In the genomic region with DNA sequence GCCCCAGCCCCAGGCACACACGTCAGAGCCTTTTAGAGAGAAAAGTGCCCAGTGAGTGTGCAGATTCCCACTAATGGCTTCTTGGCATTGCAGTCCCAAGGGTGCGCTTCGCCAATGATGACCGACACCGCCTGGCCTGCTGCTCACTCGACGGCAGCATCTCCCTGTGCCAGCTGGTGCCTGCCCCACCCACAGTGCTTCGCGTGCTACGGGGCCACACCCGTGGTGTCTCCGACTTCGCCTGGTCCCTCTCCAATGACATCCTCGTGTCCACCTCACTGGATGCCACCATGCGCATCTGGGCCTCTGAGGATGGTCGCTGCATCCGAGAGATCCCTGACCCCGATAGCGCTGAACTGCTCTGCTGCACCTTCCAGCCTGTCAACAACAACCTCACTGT, we compare ENCODE assay signal across 38 cellular contexts.
"Had no signal": no experiment of that assay in that cellular context is flagged by ENCODE, and none has a peak within 500 bp of the region (broad histone marks: within the 10 kb centered on the region; RNA-seq: fewer than 3 reads in every experiment).

No MANE protein-coding gene starts in this region.

- ATAC-seq: activated naive CD4-positive, alpha-beta T cell treated with anti-CD3 and anti-CD28 coated beads, Interleukin-2, amount 50 U/mL, for 72 hours; activated naive CD8-positive, alpha-beta T cell treated with anti-CD3 and anti-CD28 coated beads, Interleukin-2, amount 50 U/mL, for 24 hours; activated T-cell treated with anti-CD3 and anti-CD28 coated beads, Interleukin-2, amount 50 U/mL, for 4 hours; activated T-cell treated with anti-CD3 and anti-CD28 coated beads, Interleukin-2, amount 50 U/mL, for 72 hours; activated T-helper 17 cell treated with anti-CD3 and anti-CD28 coated beads, Interleukin-2, amount 50 U/mL, for 72 hours; body of pancreas had no signal

- H3K27ac ChIP-seq: adrenal gland, ascending aorta, body of pancreas, brain microvascular endothelial cell, breast epithelium, cardiac muscle cell had no signal

- H3K36me3 ChIP-seq: breast epithelium, cardiac muscle cell had no signal

- H3K4me1 ChIP-seq: ascending aorta, breast epithelium had no signal

- H3K36me3 Mint-ChIP-seq: activated naive CD4-positive, alpha-beta T cell treated with anti-CD3 and anti-CD28 coated beads, Interleukin-2, amount 50 U/mL, for 24 hours; activated naive CD4-positive, alpha-beta T cell treated with anti-CD3 and anti-CD28 coated beads, Interleukin-2, amount 50 U/mL, for 72 hours; activated naive CD8-positive, alpha-beta T cell; activated naive CD8-positive, alpha-beta T cell treated with anti-CD3 and anti-CD28 coated beads for 36 hours; activated naive CD8-positive, alpha-beta T cell treated with anti-CD3 and anti-CD28 coated beads, Interleukin-2, amount 10 ng/mL, durations not matched to agents 7 days and 5 days had no signal

- H3K4me3 Mint-ChIP-seq: activated naive CD4-positive, alpha-beta T cell treated with anti-CD3 and anti-CD28 coated beads for 36 hours; activated naive CD4-positive, alpha-beta T cell treated with anti-CD3 and anti-CD28 coated beads, Interleukin-2, amount 10 ng/mL, durations not matched to agents 7 days and 5 days; activated naive CD4-positive, alpha-beta T cell treated with anti-CD3 and anti-CD28 coated beads, Interleukin-2, amount 50 U/mL, for 24 hours; activated naive CD8-positive, alpha-beta T cell; activated naive CD8-positive, alpha-beta T cell treated with anti-CD3 and anti-CD28 coated beads for 36 hours; activated naive CD8-positive, alpha-beta T cell treated with anti-CD3 and anti-CD28 coated beads, Interleukin-2, amount 10 ng/mL, durations not matched to agents 7 days and 5 days; activated naive CD8-positive, alpha-beta T cell treated with anti-CD3 and anti-CD28 coated beads, Interleukin-2, amount 50 U/mL, for 24 hours; activated T-cell treated with anti-CD3 and anti-CD28 coated beads, Interleukin-2, amount 50 U/mL, for 24 hours; activated T-cell treated with anti-CD3 and anti-CD28 coated beads, Interleukin-2, amount 50 U/mL, for 4 hours; activated T-cell treated with anti-CD3 and anti-CD28 coated beads, Interleukin-2, amount 50 U/mL, for 72 hours; activated T-helper 1 cell treated with anti-CD3 and anti-CD28 coated beads, Interleukin-12 subunit alpha, Interleukin-12 subunit beta, Interleukin-2, Interleukin-4 antibody, amounts not matched to agents 30 ng/mL and 10 ng/mL and 1 ng/mL, durations not matched to agents 14 hours and 24 hours and 36 hours; activated T-helper 17 cell treated with anti-CD3 and anti-CD28 coated beads, Interleukin-2, amount 50 U/mL, for 72 hours; brain; central memory CD8-positive, alpha-beta T cell had no signal

- H3K9me3 Mint-ChIP-seq: activated naive CD4-positive, alpha-beta T cell treated with anti-CD3 and anti-CD28 coated beads for 36 hours; activated naive CD4-positive, alpha-beta T cell treated with anti-CD3 and anti-CD28 coated beads, Interleukin-2, amount 10 ng/mL, durations not matched to agents 7 days and 5 days; activated naive CD4-positive, alpha-beta T cell treated with anti-CD3 and anti-CD28 coated beads, Interleukin-2, amount 50 U/mL, for 24 hours; activated naive CD4-positive, alpha-beta T cell treated with anti-CD3 and anti-CD28 coated beads, Interleukin-2, amount 50 U/mL, for 72 hours; activated naive CD8-positive, alpha-beta T cell treated with anti-CD3 and anti-CD28 coated beads for 36 hours; activated naive CD8-positive, alpha-beta T cell treated with anti-CD3 and anti-CD28 coated beads, Interleukin-2, amount 10 ng/mL, durations not matched to agents 7 days and 5 days; activated naive CD8-positive, alpha-beta T cell treated with anti-CD3 and anti-CD28 coated beads, Interleukin-2, amount 50 U/mL, for 24 hours; activated T-cell treated with anti-CD3 and anti-CD28 coated beads, Interleukin-2, amount 50 U/mL, for 24 hours; activated T-cell treated with anti-CD3 and anti-CD28 coated beads, Interleukin-2, amount 50 U/mL, for 4 hours; activated T-cell treated with anti-CD3 and anti-CD28 coated beads, Interleukin-2, amount 50 U/mL, for 72 hours; activated T-helper 1 cell treated with anti-CD3 and anti-CD28 coated beads, Interleukin-12 subunit alpha, Interleukin-12 subunit beta, Interleukin-2, Interleukin-4 antibody, amounts not matched to agents 30 ng/mL and 10 ng/mL and 1 ng/mL, durations not matched to agents 14 hours and 24 hours and 36 hours; activated T-helper 17 cell treated with anti-CD3 and anti-CD28 coated beads, Interleukin-2, amount 50 U/mL, for 72 hours; activated T-helper 2 cell treated with anti-CD3 and anti-CD28 coated beads, Interferon-gamma antibody, Interleukin-2, Interleukin-4, amounts not matched to agents 10 μg/mL and 5 μg/mL and 100 μg/mL, durations not matched to agents 14 hours and 24 hours and 36 hours; central memory CD8-positive, alpha-beta T cell had no signal

- H3K4me3 ChIP-seq: adrenal gland, ascending aorta, body of pancreas, breast epithelium, cardiac muscle cell had no signal

- H3K27me3 ChIP-seq: adrenal gland, ascending aorta, body of pancreas, brain microvascular endothelial cell, cardiac muscle cell had no signal

- DNase-seq: activated effector memory CD4-positive, alpha-beta T cell treated with anti-CD3 and anti-CD28 coated beads, Interleukin-2, amount 50 U/mL, for 16 hours; activated effector memory CD4-positive, alpha-beta T cell treated with Interleukin-2 at 50 U/mL for 16 hours; activated gamma-delta T cell; activated gamma-delta T cell treated with Interleukin-2 at 50 U/mL for 16 hours; activated naive CD4-positive, alpha-beta T cell; activated naive CD4-positive, alpha-beta T cell treated with anti-CD3 and anti-CD28 coated beads for 36 hours; activated naive CD4-positive, alpha-beta T cell treated with anti-CD3 and anti-CD28 coated beads, Interleukin-2, amount 10 ng/mL, durations not matched to agents 7 days and 5 days; activated naive CD4-positive, alpha-beta T cell treated with anti-CD3 and anti-CD28 coated beads, Interleukin-2, amount 50 U/mL, for 16 hours; activated naive CD4-positive, alpha-beta T cell treated with Interleukin-2 at 50 U/mL for 16 hours; activated naive CD8-positive, alpha-beta T cell treated with anti-CD3 and anti-CD28 coated beads for 36 hours; activated naive CD8-positive, alpha-beta T cell treated with anti-CD3 and anti-CD28 coated beads, Interleukin-2, amount 10 ng/mL, durations not matched to agents 7 days and 5 days; activated naive CD8-positive, alpha-beta T cell treated with anti-CD3 and anti-CD28 coated beads, Interleukin-2, amount 50 U/mL, for 24 hours; activated T-cell treated with anti-CD3 and anti-CD28 coated beads, Interleukin-2, amount 50 U/mL, for 1 hour; activated T-cell treated with anti-CD3 and anti-CD28 coated beads, Interleukin-2, amount 50 U/mL, for 24 hours; activated T-cell treated with anti-CD3 and anti-CD28 coated beads, Interleukin-2, amount 50 U/mL, for 4 hours; activated T-cell treated with anti-CD3 and anti-CD28 coated beads, Interleukin-2, amount 50 U/mL, for 48 hours; activated T-cell treated with anti-CD3 and anti-CD28 coated beads, Interleukin-2, amount 50 U/mL, for 72 hours; adrenal gland; amniotic stem cell; amygdala; anterior cingulate cortex; aorta; body of pancreas; brain microvascular endothelial cell; caudate nucleus; central memory CD4-positive, alpha-beta T cell; cerebellar nuclear complex had no signal

- H3K9me3 ChIP-seq: adrenal gland, ascending aorta, body of pancreas, breast epithelium had no signal

- H3K27me3 Mint-ChIP-seq: activated naive CD4-positive, alpha-beta T cell treated with anti-CD3 and anti-CD28 coated beads, Interleukin-2, amount 50 U/mL, for 24 hours; activated naive CD8-positive, alpha-beta T cell; activated naive CD8-positive, alpha-beta T cell treated with anti-CD3 and anti-CD28 coated beads for 36 hours; activated naive CD8-positive, alpha-beta T cell treated with anti-CD3 and anti-CD28 coated beads, Interleukin-2, amount 10 ng/mL, durations not matched to agents 7 days and 5 days; activated T-cell treated with anti-CD3 and anti-CD28 coated beads, Interleukin-2, amount 50 U/mL, for 24 hours; activated T-helper 17 cell treated with anti-CD3 and anti-CD28 coated beads, Interleukin-2, amount 50 U/mL, for 72 hours; brain; central memory CD8-positive, alpha-beta T cell had no signal

- H3K27ac Mint-ChIP-seq: activated naive CD4-positive, alpha-beta T cell treated with anti-CD3 and anti-CD28 coated beads for 36 hours; activated naive CD4-positive, alpha-beta T cell treated with anti-CD3 and anti-CD28 coated beads, Interleukin-2, amount 50 U/mL, for 24 hours; activated naive CD4-positive, alpha-beta T cell treated with anti-CD3 and anti-CD28 coated beads, Interleukin-2, amount 50 U/mL, for 72 hours; activated naive CD8-positive, alpha-beta T cell; activated naive CD8-positive, alpha-beta T cell treated with anti-CD3 and anti-CD28 coated beads for 36 hours; activated naive CD8-positive, alpha-beta T cell treated with anti-CD3 and anti-CD28 coated beads, Interleukin-2, amount 10 ng/mL, durations not matched to agents 7 days and 5 days; activated naive CD8-positive, alpha-beta T cell treated with anti-CD3 and anti-CD28 coated beads, Interleukin-2, amount 50 U/mL, for 24 hours; activated T-cell treated with anti-CD3 and anti-CD28 coated beads, Interleukin-2, amount 50 U/mL, for 24 hours; activated T-cell treated with anti-CD3 and anti-CD28 coated beads, Interleukin-2, amount 50 U/mL, for 72 hours; activated T-helper 1 cell treated with anti-CD3 and anti-CD28 coated beads, Interleukin-12 subunit alpha, Interleukin-12 subunit beta, Interleukin-2, Interleukin-4 antibody, amounts not matched to agents 30 ng/mL and 10 ng/mL and 1 ng/mL, durations not matched to agents 14 hours and 24 hours and 36 hours; activated T-helper 17 cell treated with anti-CD3 and anti-CD28 coated beads, Interleukin-2, amount 50 U/mL, for 72 hours; activated T-helper 2 cell treated with anti-CD3 and anti-CD28 coated beads, Interferon-gamma antibody, Interleukin-2, Interleukin-4, amounts not matched to agents 10 μg/mL and 5 μg/mL and 100 μg/mL, durations not matched to agents 14 hours and 24 hours and 36 hours; brain had no signal
